ENCODE assay signal across 19 cellular contexts in the genomic region with DNA sequence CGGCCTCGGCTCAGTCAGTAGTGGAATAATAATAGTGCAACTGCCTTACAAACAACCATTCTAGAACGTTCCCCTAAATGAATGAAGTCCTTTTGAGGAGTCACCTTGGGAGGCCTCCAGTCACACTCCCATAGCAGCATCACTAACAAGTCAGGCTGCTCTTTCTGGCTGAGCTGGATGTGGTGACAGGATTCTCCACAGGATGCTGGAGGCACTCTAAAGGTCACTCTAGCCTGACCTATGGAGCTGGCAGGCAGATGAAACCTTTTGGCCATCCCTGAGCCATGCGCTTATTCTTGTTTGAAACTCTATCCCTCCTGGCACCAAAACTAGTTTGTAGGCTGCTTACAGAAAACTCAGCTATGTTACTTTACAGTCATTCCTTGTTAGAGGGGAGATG.
"Had no signal": no experiment of that assay in that cellular context is flagged by ENCODE, and none has a peak within 500 bp of the region (broad histone marks: within the 10 kb centered on the region; RNA-seq: fewer than 3 reads in every experiment).

No MANE protein-coding gene starts in this region.

- H3K27me3 ChIP-seq: ascending aorta, cardiac muscle cell, esophagus muscularis mucosa, ovary, spleen, transverse colon had no signal

- H3K36me3 ChIP-seq: cardiac muscle cell, ovary, prostate gland, transverse colon had no signal

- H3K9me3 ChIP-seq: ascending aorta, esophagus muscularis mucosa, ovary, prostate gland, spleen, transverse colon had no signal

- H3K4me3 ChIP-seq: ascending aorta, cardiac muscle cell, esophagus muscularis mucosa, ovary, prostate gland, spleen, transverse colon had no signal

- H3K27ac ChIP-seq: ascending aorta, cardiac muscle cell, esophagus muscularis mucosa, ovary, prostate gland, spleen, transverse colon, VCaP had no signal

- H3K4me1 ChIP-seq: ascending aorta, prostate gland, transverse colon had no signal

- ATAC-seq: activated CD4-positive, CD25-positive, alpha-beta regulatory T cell treated with anti-CD3 and anti-CD28 coated beads, Interleukin-2, amount 50 U/mL, for 24 hours; naive thymus-derived CD4-positive, alpha-beta T cell had no signal

- DNase-seq: activated CD4-positive, alpha-beta T cell treated with anti-CD3 and anti-CD28 coated beads for 48 hours; activated CD4-positive, alpha-beta T cell treated with anti-CD3 and anti-CD28 coated beads, Interleukin-2, amount 50 U/mL, for 48 hours; activated CD8-positive, alpha-beta memory T cell treated with anti-CD3 and anti-CD28 coated beads, Interleukin-2, amount 50 U/mL, for 4 hours; activated effector memory CD4-positive, alpha-beta T cell treated with anti-CD3 and anti-CD28 coated beads, Interleukin-2, amount 50 U/mL, for 16 hours; activated naive CD4-positive, alpha-beta T cell treated with anti-CD3 and anti-CD28 coated beads, Interleukin-2, amount 10 ng/mL, durations not matched to agents 7 days and 5 days; activated naive CD8-positive, alpha-beta T cell treated with anti-CD3 and anti-CD28 coated beads, Interleukin-2, amount 10 ng/mL, durations not matched to agents 7 days and 5 days; activated T-cell treated with anti-CD3 and anti-CD28 coated beads, Interleukin-2, amount 50 U/mL, for 1 hour; foreskin melanocyte; naive thymus-derived CD4-positive, alpha-beta T cell; spleen; stimulated activated naive CD4-positive, alpha-beta T cell treated with Interleukin-2 at 50 U/mL for 16 hours; transverse colon had no signal
